ENCODE assay signal across 3 cellular contexts in the genomic region with DNA sequence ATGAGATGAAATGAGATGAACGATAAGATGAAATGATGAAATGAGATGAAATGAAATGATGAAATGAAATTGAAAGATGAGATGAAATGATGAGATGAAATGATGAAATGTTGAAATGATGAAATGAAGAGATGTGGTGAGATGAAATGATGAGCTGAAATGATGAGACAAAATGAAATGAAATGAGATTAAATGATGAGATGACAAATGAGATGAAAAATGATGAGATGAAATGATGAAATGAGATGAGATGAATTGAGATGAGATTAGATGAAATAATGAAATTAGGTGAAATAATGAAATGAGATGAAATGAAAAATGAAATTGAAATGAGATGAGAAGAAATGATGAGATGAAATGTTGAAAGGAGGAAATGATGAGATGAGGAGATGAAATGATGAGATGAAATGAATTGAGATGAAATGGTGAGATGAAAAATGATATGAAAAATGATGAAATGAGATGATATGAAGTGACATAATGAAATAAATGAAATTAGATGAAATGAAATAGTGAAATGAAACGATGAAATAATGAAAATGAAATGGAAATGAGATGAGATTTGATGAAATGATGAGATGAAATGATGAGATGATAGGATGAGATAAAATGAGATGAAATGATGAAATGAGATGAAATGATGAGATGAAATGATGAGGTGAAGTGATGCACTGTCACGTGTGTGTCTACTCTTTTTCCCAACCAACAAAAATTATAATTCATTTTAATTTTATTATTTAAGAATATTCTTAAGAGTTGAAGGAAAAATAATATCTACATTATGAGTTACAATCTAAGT.
TF ChIP-seq lines count a peak whose summit lies in the region.
"Not testable (repeated sequence)": the region's sequence is repeated elsewhere in the genome, so short reads cannot be mapped to it uniquely, and the experiment has no call there.

No MANE protein-coding gene starts in this region.

TF ChIP-seq in HEK293, 187 proteins besides CTCF, POLR2A, EP300 and RAD21:
- TF ChIP-seq PRDM1 (tag by site-specific recombination; IDR thresholded peaks at IDR 0.05) = 0 out of 2 replicates have a peak, but pooled peaks have one; percentile 8

TF ChIP-seq in K562, 482 proteins besides CTCF, POLR2A, EP300 and RAD21 (continues in another document):
- 0 out of 2 replicates have a peak, but pooled peaks have one; percentile 51 for TF ChIP-seq KHSRP (IDR thresholded peaks at IDR 0.05)
- TF ChIP-seq ZSCAN29 (IDR thresholded peaks at IDR 0.05) = 0 out of 2 replicates have a peak, but pooled peaks have one; percentile 46
- TF ChIP-seq ZNF316 (IDR thresholded peaks at IDR 0.05) = peak; percentile 52
- TF ChIP-seq CEBPB (tag; IDR thresholded peaks at IDR 0.05) = peak; percentile 80
- TF ChIP-seq TRIM24 (IDR thresholded peaks at IDR 0.05) = peak; percentile 79 to 88
- TF ChIP-seq, protein P1, sequence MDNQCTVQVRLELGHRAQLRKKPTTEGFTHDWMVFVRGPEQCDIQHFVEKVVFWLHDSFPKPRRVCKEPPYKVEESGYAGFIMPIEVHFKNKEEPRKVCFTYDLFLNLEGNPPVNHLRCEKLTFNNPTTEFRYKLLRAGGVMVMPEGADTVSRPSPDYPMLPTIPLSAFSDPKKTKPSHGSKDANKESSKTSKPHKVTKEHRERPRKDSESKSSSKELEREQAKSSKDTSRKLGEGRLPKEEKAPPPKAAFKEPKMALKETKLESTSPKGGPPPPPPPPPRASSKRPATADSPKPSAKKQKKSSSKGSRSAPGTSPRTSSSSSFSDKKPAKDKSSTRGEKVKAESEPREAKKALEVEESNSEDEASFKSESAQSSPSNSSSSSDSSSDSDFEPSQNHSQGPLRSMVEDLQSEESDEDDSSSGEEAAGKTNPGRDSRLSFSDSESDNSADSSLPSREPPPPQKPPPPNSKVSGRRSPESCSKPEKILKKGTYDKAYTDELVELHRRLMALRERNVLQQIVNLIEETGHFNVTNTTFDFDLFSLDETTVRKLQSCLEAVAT (IDR thresholded peaks at IDR 0.05) = peak in 1 of 2 experiments; percentile 52; a peak in 1 of 4 replicates
- TF ChIP-seq, protein P2, sequence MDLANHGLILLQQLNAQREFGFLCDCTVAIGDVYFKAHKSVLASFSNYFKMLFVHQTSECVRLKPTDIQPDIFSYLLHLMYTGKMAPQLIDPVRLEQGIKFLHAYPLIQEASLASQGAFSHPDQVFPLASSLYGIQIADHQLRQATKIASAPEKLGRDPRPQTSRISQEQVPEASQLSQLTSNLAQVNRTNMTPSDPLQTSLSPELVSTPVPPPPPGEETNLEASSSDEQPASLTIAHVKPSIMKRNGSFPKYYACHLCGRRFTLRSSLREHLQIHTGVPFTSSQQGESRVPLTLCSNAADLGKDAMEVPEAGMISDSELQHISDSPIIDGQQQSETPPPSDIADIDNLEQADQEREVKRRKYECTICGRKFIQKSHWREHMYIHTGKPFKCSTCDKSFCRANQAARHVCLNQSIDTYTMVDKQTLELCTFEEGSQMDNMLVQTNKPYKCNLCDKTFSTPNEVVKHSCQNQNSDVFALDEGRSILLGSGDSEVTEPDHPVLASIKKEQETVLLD (IDR thresholded peaks at IDR 0.05) = peak; percentile 58
- peak; percentile 40 for TF ChIP-seq ATF3 (IDR thresholded peaks at IDR 0.05)
- TF ChIP-seq ATF3 (CRISPR knock-in tag; conservative IDR thresholded peaks at IDR 0.05) = not testable (repeated sequence)
- TF ChIP-seq, protein P3, sequence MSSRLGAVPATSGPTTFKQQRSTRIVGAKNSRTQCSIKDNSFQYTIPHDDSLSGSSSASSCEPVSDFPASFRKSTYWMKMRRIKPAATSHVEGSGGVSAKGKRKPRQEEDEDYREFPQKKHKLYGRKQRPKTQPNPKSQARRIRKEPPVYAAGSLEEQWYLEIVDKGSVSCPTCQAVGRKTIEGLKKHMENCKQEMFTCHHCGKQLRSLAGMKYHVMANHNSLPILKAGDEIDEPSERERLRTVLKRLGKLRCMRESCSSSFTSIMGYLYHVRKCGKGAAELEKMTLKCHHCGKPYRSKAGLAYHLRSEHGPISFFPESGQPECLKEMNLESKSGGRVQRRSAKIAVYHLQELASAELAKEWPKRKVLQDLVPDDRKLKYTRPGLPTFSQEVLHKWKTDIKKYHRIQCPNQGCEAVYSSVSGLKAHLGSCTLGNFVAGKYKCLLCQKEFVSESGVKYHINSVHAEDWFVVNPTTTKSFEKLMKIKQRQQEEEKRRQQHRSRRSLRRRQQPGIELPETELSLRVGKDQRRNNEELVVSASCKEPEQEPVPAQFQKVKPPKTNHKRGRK (tag; IDR thresholded peaks at IDR 0.05) = peak; percentile 35; the same call in 1 of the 2 replicates
- peak; percentile 71; the same call in 1 of the 2 replicates for TF ChIP-seq DNMT1 (IDR thresholded peaks at IDR 0.05)
- peak; percentile 38 for TF ChIP-seq ASH1L (IDR thresholded peaks at IDR 0.05; ENCODE audit: borderline replicate concordance, low read depth, partially characterized antibody)
- TF ChIP-seq, protein P4, sequence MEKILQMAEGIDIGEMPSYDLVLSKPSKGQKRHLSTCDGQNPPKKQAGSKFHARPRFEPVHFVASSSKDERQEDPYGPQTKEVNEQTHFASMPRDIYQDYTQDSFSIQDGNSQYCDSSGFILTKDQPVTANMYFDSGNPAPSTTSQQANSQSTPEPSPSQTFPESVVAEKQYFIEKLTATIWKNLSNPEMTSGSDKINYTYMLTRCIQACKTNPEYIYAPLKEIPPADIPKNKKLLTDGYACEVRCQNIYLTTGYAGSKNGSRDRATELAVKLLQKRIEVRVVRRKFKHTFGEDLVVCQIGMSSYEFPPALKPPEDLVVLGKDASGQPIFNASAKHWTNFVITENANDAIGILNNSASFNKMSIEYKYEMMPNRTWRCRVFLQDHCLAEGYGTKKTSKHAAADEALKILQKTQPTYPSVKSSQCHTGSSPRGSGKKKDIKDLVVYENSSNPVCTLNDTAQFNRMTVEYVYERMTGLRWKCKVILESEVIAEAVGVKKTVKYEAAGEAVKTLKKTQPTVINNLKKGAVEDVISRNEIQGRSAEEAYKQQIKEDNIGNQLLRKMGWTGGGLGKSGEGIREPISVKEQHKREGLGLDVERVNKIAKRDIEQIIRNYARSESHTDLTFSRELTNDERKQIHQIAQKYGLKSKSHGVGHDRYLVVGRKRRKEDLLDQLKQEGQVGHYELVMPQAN (IDR thresholded peaks at IDR 0.05; ENCODE audit: borderline replicate concordance) = peak; percentile 58
- TF ChIP-seq PHTF2 (CRISPR knock-in tag; IDR thresholded peaks at IDR 0.05) = 0 out of 2 replicates have a peak, but pooled peaks have one; percentile 50
- 0 out of 2 replicates have a peak, but pooled peaks have one; percentile 4 for TF ChIP-seq NFRKB (IDR thresholded peaks at IDR 0.05; ENCODE audit: low read depth)
- 0 out of 2 replicates have a peak, but pooled peaks have one; percentile 22 for TF ChIP-seq ZNF24 (IDR thresholded peaks at IDR 0.05)

TF ChIP-seq in HepG2, 621 proteins besides CTCF, POLR2A, EP300 and RAD21:
- 0 out of 2 replicates have a peak, but pooled peaks have one; percentile 21 for TF ChIP-seq ATF7 (IDR thresholded peaks at IDR 0.05)
- not testable (repeated sequence) for TF ChIP-seq ATF7 (CRISPR knock-in tag; IDR thresholded peaks at IDR 0.05)
